Comparison of ENCODE assay signal across 8 cellular contexts in the genomic region with DNA sequence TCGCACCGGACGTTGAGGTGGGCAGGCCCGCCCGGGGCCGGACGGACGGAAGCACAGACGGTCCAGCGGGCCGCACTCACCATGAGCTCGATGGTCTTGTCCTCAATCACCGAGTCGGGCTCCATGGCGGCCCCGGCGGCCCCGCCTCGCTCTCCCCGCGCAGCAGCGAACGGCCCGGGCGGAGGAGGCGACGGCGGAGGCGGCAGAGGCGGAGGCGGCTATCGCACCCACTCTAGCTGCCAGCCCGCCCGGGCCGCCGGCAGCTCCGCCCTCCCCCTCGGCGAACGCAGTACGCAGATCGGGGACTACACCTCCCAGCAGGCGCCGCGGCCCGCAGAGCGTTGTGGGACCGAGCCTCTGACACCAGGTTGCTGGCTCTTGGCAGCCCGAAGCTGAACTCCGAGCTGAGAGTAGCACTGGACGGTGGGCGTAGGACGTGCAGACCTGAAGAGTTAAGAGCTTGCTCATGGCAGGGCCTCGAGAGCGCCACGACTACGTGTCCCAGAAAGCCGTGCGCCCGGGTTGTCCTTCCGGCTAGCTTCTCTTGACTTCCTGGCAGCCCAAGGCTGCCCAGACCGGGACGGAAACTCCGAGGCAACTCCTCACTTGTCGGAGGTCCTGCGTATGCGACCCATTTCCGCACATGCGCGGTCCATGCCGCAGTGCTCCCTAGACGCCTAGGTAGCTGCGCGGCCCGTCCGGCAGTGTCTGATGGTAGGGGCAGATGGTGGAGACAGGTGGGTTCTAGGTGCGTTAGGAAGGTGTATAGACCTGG. TPM values are rescaled to one million over a fixed set of nuclear protein-coding genes. Genes with fewer than 3 reads are reported as not detected.
DNase-seq lines count a peak whose midpoint lies in the region; ATAC-seq, FAIRE-seq and TF ChIP-seq lines count a peak whose summit lies in the region.

A gene (minus strand): TSS at position 261 of the 775 bp plus-strand sequence. CDS start 136 bp downstream, at position 125.

- H3K9me2 ChIP-seq in Loucy (replicated peaks; ENCODE audit: low read depth, low read length): no peaks in the 10 kb centered on the region

- H3K9me3 ChIP-seq in Loucy (ENCODE audit: insufficient read depth, low read depth, low read length): no peaks in the 10 kb centered on the region

- no peaks in the 10 kb centered on the region for H3F3A ChIP-seq in Loucy (ENCODE audit: low read depth)

- peak within 1 kb of the TSS; percentile 78 for H3K4me3 ChIP-seq in Loucy (ENCODE audit: low read length, poor library complexity, severe bottlenecking)
- H3K4me3 ChIP-seq in fibroblast of the aortic adventitia (ENCODE audit: low read depth, low read length): peak within 1 kb of the TSS; percentile 94

- H3K79me2 ChIP-seq in Loucy (ENCODE audit: insufficient read depth, low read length): peaks cover 50% of the 10 kb centered on the region

- no peak for TF ChIP-seq CTCF in Loucy (conservative IDR thresholded peaks at IDR 0.05; ENCODE audit: low read length)
- no peak for TF ChIP-seq CTCF in fibroblast of the aortic adventitia (IDR thresholded peaks at IDR 0.05; ENCODE audit: insufficient read depth, low read length)
- TF ChIP-seq CTCF in nephron progenitor cell (IDR thresholded peaks at IDR 0.05): no peak

- FAIRE-seq in H54 (lab: Jason Lieb, UNC): peak; percentile 52

- H3K4me2 ChIP-seq in Loucy (ENCODE audit: low read depth, low read length, poor library complexity, severe bottlenecking): peak within 1 kb of the TSS; percentile 93

- H3K9me3 Mint-ChIP-seq in nephron progenitor cell: no peaks in the 10 kb centered on the region
- no peaks in the 10 kb centered on the region for H3K9me3 Mint-ChIP-seq in stimulated activated naive CD8-positive, alpha-beta T cell treated with anti-CD3 and anti-CD28 coated beads, Interleukin-15, amount 100 ng/mL, for 72 hours

- H3K27me3 Mint-ChIP-seq in nephron progenitor cell (ENCODE audit: low read depth, poor library complexity): peaks cover 11% of the 10 kb centered on the region
- H3K27me3 Mint-ChIP-seq in stimulated activated naive CD8-positive, alpha-beta T cell treated with anti-CD3 and anti-CD28 coated beads, Interleukin-15, amount 100 ng/mL, for 72 hours: no peaks in the 10 kb centered on the region

- no peaks in the 10 kb centered on the region for H3K27me3 ChIP-seq in Loucy (ENCODE audit: insufficient read depth, low read length, poor library complexity, severe bottlenecking)

- peak; percentile 90 for ATAC-seq in stimulated activated naive CD8-positive, alpha-beta T cell treated with anti-CD3 and anti-CD28 coated beads, Interleukin-15, amount 100 ng/mL, for 72 hours

- peak within 1 kb of the TSS; percentile 95 for H3K4me3 Mint-ChIP-seq in nephron progenitor cell
- peak within 1 kb of the TSS; percentile 91 to 99 for H3K4me3 Mint-ChIP-seq in stimulated activated naive CD8-positive, alpha-beta T cell treated with anti-CD3 and anti-CD28 coated beads, Interleukin-15, amount 100 ng/mL, for 72 hours

- DNase-seq in EL: peak; percentile 98
- peak; percentile 88 for DNase-seq in H54 (ENCODE audit: insufficient read length, low spot score)
- DNase-seq in activated effector memory CD4-positive, alpha-beta T cell treated with Interleukin-2 at 50 U/mL for 16 hours: peak; percentile 88
- peak; percentile 95 for DNase-seq in fibroblast of the aortic adventitia (ENCODE audit: low read depth)
- DNase-seq in nephron progenitor cell: peak; percentile 94
- DNase-seq in stimulated activated naive CD8-positive, alpha-beta T cell treated with anti-CD3 and anti-CD28 coated beads, Interleukin-15, amount 100 ng/mL, for 72 hours: peak; percentile 93 to 96

- H3K27ac Mint-ChIP-seq in nephron progenitor cell: peak within 1 kb of the TSS; percentile 99
- peak within 1 kb of the TSS; percentile 97 to 99 for H3K27ac Mint-ChIP-seq in stimulated activated naive CD8-positive, alpha-beta T cell treated with anti-CD3 and anti-CD28 coated beads, Interleukin-15, amount 100 ng/mL, for 72 hours

- H2AFZ ChIP-seq in Loucy (ENCODE audit: low read length): peak within 1 kb of the TSS; percentile 93

- H3K9ac ChIP-seq in Loucy (ENCODE audit: low read depth, low read length, poor library complexity, severe bottlenecking): peak within 1 kb of the TSS; percentile 78

- peaks cover 26% of the 10 kb centered on the region for H4K20me1 ChIP-seq in Loucy (ENCODE audit: insufficient read depth, low read length, poor library complexity, severe bottlenecking)

- peaks cover 67% of the 10 kb centered on the region for H3K4me1 Mint-ChIP-seq in nephron progenitor cell
- peaks cover 55% of the 10 kb centered on the region for H3K4me1 Mint-ChIP-seq in stimulated activated naive CD8-positive, alpha-beta T cell treated with anti-CD3 and anti-CD28 coated beads, Interleukin-15, amount 100 ng/mL, for 72 hours

- peaks cover 17% of the 10 kb centered on the region for H3K4me1 ChIP-seq in Loucy (ENCODE audit: insufficient read depth, low read length, poor library complexity, severe bottlenecking)

- TF ChIP-seq POLR2A in H54 (IDR thresholded peaks at IDR 0.05; ENCODE audit: low read depth, low read length) (peak; percentile 99), Raji (IDR thresholded peaks at IDR 0.05; ENCODE audit: insufficient read depth, low read depth, low read length) (peak; percentile 98)

- H3K36me3 ChIP-seq in Loucy (ENCODE audit: insufficient read depth, low read length): no peaks in the 10 kb centered on the region

- H3K36me3 Mint-ChIP-seq in nephron progenitor cell (ENCODE audit: low read depth): no peaks in the 10 kb centered on the region

RNA-seq across cellular contexts. Expression of the gene that starts here (rescaled TPM):
- 64.8 and 68.4 TPM in 2 replicates for total RNA-seq in fibroblast of the aortic adventitia (ENCODE audit: low replicate concordance)

Comparison
In these comparisons a context has a peak if more than half of its experiments do, and no peak if none do; other contexts are left out.
1. Peak in every context shown above with its lines: DNase-seq, ATAC-seq and H3K4me3 ChIP-seq.